13 cellular contexts compared by ENCODE assay signal in genomic region chr10:112783653-112784426, GRCh38.
DNase-seq lines count a peak whose midpoint lies in the region; ATAC-seq and TF ChIP-seq lines count a peak whose summit lies in the region.
"Had no signal": no experiment of that assay in that cellular context is flagged by ENCODE, and none has a peak within 500 bp of the region (broad histone marks: within the 10 kb centered on the region; RNA-seq: fewer than 3 reads in every experiment).

No MANE protein-coding gene starts in this region.

- H3K36me3 Mint-ChIP-seq in brain: peaks cover 13% of the 10 kb centered on the region

- H3K79me2 ChIP-seq in ACC112 (ENCODE audit: control insufficient read depth, insufficient read depth, low read length, unreplicated experiment): no peaks in the 10 kb centered on the region

- no peak overlapping the region for H2AK5ac ChIP-seq in mesenchymal stem cell (ENCODE audit: low read length, severe bottlenecking)

- no peak overlapping the region for H3K23ac ChIP-seq in mesenchymal stem cell (ENCODE audit: low read length in 2 of 2)

- H3K14ac ChIP-seq in mesenchymal stem cell (ENCODE audit: low read length in 2 of 2): no peak overlapping the region

- H3K4ac ChIP-seq in mesenchymal stem cell (ENCODE audit: low read depth in 1 of 2, low read length in 2 of 2): no peak overlapping the region

- H2BK12ac ChIP-seq in mesenchymal stem cell (ENCODE audit: low read length in 2 of 2): no peak overlapping the region

- H3K27me3 Mint-ChIP-seq in brain: no peaks in the 10 kb centered on the region
- H3K27me3 Mint-ChIP-seq: activated CD4-positive, alpha-beta T cell treated with anti-CD3 and anti-CD28 coated beads, Interleukin-2, amount 10 ng/mL, durations not matched to agents 24 days and 14 days had no signal

- no peak for DNase-seq in mesenchymal stem cell
- DNase-seq in RKO (ENCODE audit: low spot score): no peak
- DNase-seq in activated CD8-positive, alpha-beta memory T cell treated with anti-CD3 and anti-CD28 coated beads for 24 hours: no peak
- DNase-seq in NCI-H2081 treated with DMSO at 0.1 percent for 48 hours (lab: John Stamatoyannopoulos, UW): no peak
- DNase-seq: activated CD4-positive, alpha-beta T cell treated with anti-CD3 and anti-CD28 coated beads, Interleukin-2, amount 10 ng/mL, durations not matched to agents 24 days and 14 days; GF-D8; substantia nigra had no signal

- H3K4me1 Mint-ChIP-seq in brain: peaks cover 39% of the 10 kb centered on the region
- H3K4me1 Mint-ChIP-seq: activated CD4-positive, alpha-beta T cell treated with anti-CD3 and anti-CD28 coated beads, Interleukin-2, amount 10 ng/mL, durations not matched to agents 24 days and 14 days had no signal

- no peak for ATAC-seq in GM19397 (IDR thresholded peaks at IDR 0.05; ENCODE audit: unreplicated experiment)

- H3K4me3 Mint-ChIP-seq in brain: peak overlapping the region in 3 of 5 experiments; percentile 17 to 29 (median 26)
- H3K4me3 Mint-ChIP-seq: activated CD4-positive, alpha-beta T cell treated with anti-CD3 and anti-CD28 coated beads, Interleukin-2, amount 10 ng/mL, durations not matched to agents 24 days and 14 days; T-helper 1 cell treated with Interleukin-12 subunit alpha and Interleukin-12 subunit beta and Interleukin-4 antibody, amounts not matched to agents 30 μg/mL and 1 μg/mL, for 36 hours had no signal

- peak overlapping the region; percentile 51 for H3K9ac ChIP-seq in mesenchymal stem cell (ENCODE audit: low read length)
- H3K9ac ChIP-seq: BLaER1 treated with 17β-estradiol and CSF1 and Interleukin-3, amounts not matched to agents 10 nM and 100 nM had no signal

- H2BK5ac ChIP-seq in mesenchymal stem cell (ENCODE audit: low read depth, low read length, poor library complexity, severe bottlenecking): no peak overlapping the region

- H3K9me3 Mint-ChIP-seq in brain: peaks cover 0 to 11% (median 3%) of the 10 kb centered on the region in 5 experiments
- H3K9me3 Mint-ChIP-seq: activated CD4-positive, alpha-beta T cell treated with anti-CD3 and anti-CD28 coated beads, Interleukin-2, amount 10 ng/mL, durations not matched to agents 24 days and 14 days; T-helper 1 cell treated with Interleukin-12 subunit alpha and Interleukin-12 subunit beta and Interleukin-4 antibody, amounts not matched to agents 30 μg/mL and 1 μg/mL, for 36 hours had no signal

- peaks cover 5% of the 10 kb centered on the region for H3K79me1 ChIP-seq in mesenchymal stem cell (replicated peaks; ENCODE audit: low read length, poor library complexity, severe bottlenecking)

- no peaks in the 10 kb centered on the region for H3K27me3 ChIP-seq in ACC112 (ENCODE audit: insufficient read depth, low read length)
- H3K27me3 ChIP-seq in mesenchymal stem cell (ENCODE audit: control insufficient read depth in 1 of 2, insufficient read depth in 1 of 2, low read length in 2 of 2): no peaks in the 10 kb centered on the region
- H3K27me3 ChIP-seq: BLaER1 treated with 17β-estradiol and CSF1 and Interleukin-3, amounts not matched to agents 10 nM and 100 nM had no signal

- H3K36me3 ChIP-seq in ACC112 (ENCODE audit: insufficient read depth, low read length): peaks cover 4% of the 10 kb centered on the region; the same call in 1 of the 2 replicates
- no peaks in the 10 kb centered on the region for H3K36me3 ChIP-seq in HEK293 (ENCODE audit: control insufficient read depth in 2 of 2, insufficient read depth in 1 of 2, low read length in 2 of 2)
- H3K36me3 ChIP-seq in mesenchymal stem cell (ENCODE audit: control insufficient read depth in 1 of 2, insufficient read depth in 2 of 2, low read depth in 1 of 2, low read length in 2 of 2): peaks cover 0 to 7% of the 10 kb centered on the region in 2 experiments

- POLR2A ChIA-PET in HEK293 (lab: Yijun Ruan, JAX): no interaction called here

- H3K4me3 ChIP-seq in ACC112 (ENCODE audit: low read depth, low read length) (no peak overlapping the region), HEK293 (ENCODE audit: low read depth, low read length) (no peak overlapping the region), mesenchymal stem cell (ENCODE audit: insufficient read depth in 1 of 2, low read depth in 1 of 2, low read length in 2 of 2) (peak overlapping the region in 1 of 2 experiments; percentile 39)
- H3K4me3 ChIP-seq: BLaER1 treated with 17β-estradiol and CSF1 and Interleukin-3, amounts not matched to agents 10 nM and 100 nM had no signal

- H3K4me1 ChIP-seq in ACC112 (ENCODE audit: control insufficient read depth, insufficient read depth, low read length, unreplicated experiment) (peaks cover 3% of the 10 kb centered on the region), HEK293 (ENCODE audit: control insufficient read depth, insufficient read depth, low read length) (peaks cover 27% of the 10 kb centered on the region), mesenchymal stem cell (ENCODE audit: control insufficient read depth, insufficient read depth, low read depth, low read length) (peaks cover 2% of the 10 kb centered on the region)

- H2AFZ ChIP-seq in ACC112 (ENCODE audit: low read length, unreplicated experiment) (peak overlapping the region; percentile 35), mesenchymal stem cell (ENCODE audit: low read depth, low read length) (no peak overlapping the region)

- H3K27ac ChIP-seq in ACC112 (ENCODE audit: low read depth, low read length) (no peak overlapping the region), HEK293 (ENCODE audit: extremely low read depth, low read depth, low read length) (peak overlapping the region; percentile 43), mesenchymal stem cell (ENCODE audit: low read length, poor library complexity, severe bottlenecking) (no peak overlapping the region)
- H3K27ac ChIP-seq: BLaER1 treated with 17β-estradiol and CSF1 and Interleukin-3, amounts not matched to agents 10 nM and 100 nM had no signal

- no peak overlapping the region for H2BK120ac ChIP-seq in mesenchymal stem cell (ENCODE audit: low read depth, low read length)

- H3K9me3 ChIP-seq in HEK293 (ENCODE audit: control insufficient read depth, insufficient read depth, low read depth, low read length) (no peaks in the 10 kb centered on the region), mesenchymal stem cell (ENCODE audit: control insufficient read depth, low read length) (peaks cover 3% of the 10 kb centered on the region)

- CTCF ChIA-PET in HEK293 (lab: Yijun Ruan, JAX): no interaction called here

- H4K91ac ChIP-seq in mesenchymal stem cell (ENCODE audit: low read length): no peak overlapping the region

- no peak overlapping the region for H4K8ac ChIP-seq in mesenchymal stem cell (ENCODE audit: low read length)

- no peak overlapping the region for H2BK15ac ChIP-seq in mesenchymal stem cell (ENCODE audit: low read depth, poor library complexity, severe bottlenecking)

- no peak overlapping the region for H3K4me2 ChIP-seq in mesenchymal stem cell (ENCODE audit: low read length, poor library complexity, severe bottlenecking)
- H3K4me2 ChIP-seq: BLaER1 treated with 17β-estradiol and CSF1 and Interleukin-3, amounts not matched to agents 10 nM and 100 nM had no signal

- H3K27ac Mint-ChIP-seq in brain: peak overlapping the region in 3 of 5 experiments; percentile 57 to 75 (median 63)
- H3K27ac Mint-ChIP-seq: activated CD4-positive, alpha-beta T cell treated with anti-CD3 and anti-CD28 coated beads, Interleukin-2, amount 10 ng/mL, durations not matched to agents 24 days and 14 days; T-helper 1 cell treated with Interleukin-12 subunit alpha and Interleukin-12 subunit beta and Interleukin-4 antibody, amounts not matched to agents 30 μg/mL and 1 μg/mL, for 36 hours had no signal

- WGBS in mesenchymal stem cell: 68% methylated on average over 12 of the region's 17 CpGs

- H3K18ac ChIP-seq in mesenchymal stem cell (ENCODE audit: low read depth in 1 of 2, low read length in 2 of 2): peak overlapping the region in 1 of 2 experiments; percentile 1

- TF ChIP-seq CTCF in HEK293 (tag by site-specific recombination; IDR thresholded peaks at IDR 0.05) (no peak), brain (conservative IDR thresholded peaks at IDR 0.05) (no peak)

TF ChIP-seq in HEK293, 187 proteins besides CTCF, POLR2A, EP300 and RAD21 (continues in another document):
- TF ChIP-seq PRDM10 (tag by site-specific recombination; IDR thresholded peaks at IDR 0.05) (peak; percentile 88), GLIS1 (tag by site-specific recombination; IDR thresholded peaks at IDR 0.05) (no peak), ZNF274 (IDR thresholded peaks at IDR 0.05; ENCODE audit: low read length) (no peak), ZNF274 (tag by site-specific recombination; IDR thresholded peaks at IDR 0.05; ENCODE audit: borderline replicate concordance) (no peak), SETDB1 (IDR thresholded peaks at IDR 0.05; ENCODE audit: insufficient read length, low read length) (no peak), PRDM1 (tag by site-specific recombination; IDR thresholded peaks at IDR 0.05) (peak; percentile 51; the same call in 1 of the 2 replicates), ZNF121 (tag by site-specific recombination; IDR thresholded peaks at IDR 0.05) (no peak), ZNF416 (tag by site-specific recombination; IDR thresholded peaks at IDR 0.05) (no peak), GLI2 (tag by site-specific recombination; IDR thresholded peaks at IDR 0.05; ENCODE audit: borderline replicate concordance, low read depth) (no peak)
